Comparison of ENCODE assay signal across 18 cellular contexts in the genomic region with DNA sequence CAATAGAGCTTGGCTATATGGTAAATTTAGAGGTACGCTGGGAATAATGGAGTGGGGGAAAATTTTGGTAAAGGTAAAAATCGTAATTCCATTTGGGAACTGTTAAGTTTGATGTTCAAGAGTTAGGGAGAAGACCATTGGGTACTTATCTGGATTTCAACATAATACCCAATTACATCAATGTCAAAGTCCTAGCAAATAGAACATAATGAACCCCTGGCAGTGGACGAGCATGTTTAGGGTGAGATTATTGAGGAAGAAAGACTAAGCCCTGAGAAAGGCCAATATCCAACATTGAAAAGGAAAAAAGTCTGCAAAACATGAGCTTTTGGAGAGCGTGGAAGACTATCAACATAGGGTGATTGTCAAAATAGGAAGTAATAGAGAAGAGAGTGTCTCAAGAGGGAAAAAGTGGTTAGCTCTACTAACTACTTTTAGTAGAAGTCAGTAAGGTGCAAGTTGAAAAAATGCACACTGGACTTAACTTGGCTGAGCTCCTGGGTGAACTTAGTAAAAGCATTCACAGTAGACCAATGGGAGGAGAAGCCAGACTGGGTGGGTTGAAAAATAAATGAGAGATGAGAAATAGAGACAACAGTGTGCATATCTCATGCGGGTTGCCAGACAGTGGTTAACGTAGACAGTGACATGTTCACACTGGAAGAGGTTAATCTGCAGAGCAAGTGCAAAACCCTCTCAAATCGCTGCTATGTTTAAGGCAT.
"Had no signal": no experiment of that assay in that cellular context is flagged by ENCODE, and none has a peak within 500 bp of the region (broad histone marks: within the 10 kb centered on the region; RNA-seq: fewer than 3 reads in every experiment).

No MANE protein-coding gene starts in this region.

- DNase-seq: activated CD4-positive, alpha-beta memory T cell treated with anti-CD3 and anti-CD28 coated beads, Interleukin-2, amount 10 ng/mL, durations not matched to agents 7 days and 5 days; activated CD4-positive, alpha-beta T cell treated with anti-CD3 and anti-CD28 coated beads, Interleukin-2, amount 10 ng/mL, durations not matched to agents 24 days and 14 days; activated gamma-delta T cell; activated naive CD4-positive, alpha-beta T cell treated with anti-CD3 and anti-CD28 coated beads, Interleukin-2, amount 50 U/mL, for 16 hours; activated naive CD8-positive, alpha-beta T cell treated with anti-CD3 and anti-CD28 coated beads, Interleukin-2, amount 50 U/mL, for 24 hours; activated T-cell treated with anti-CD3 and anti-CD28 coated beads, Interleukin-2, amount 50 U/mL, for 72 hours; dorsolateral prefrontal cortex; effector memory CD8-positive, alpha-beta T cell; gastrocnemius medialis; head of caudate nucleus; naive B cell; posterior cingulate gyrus; stimulated activated CD4-positive, alpha-beta T cell treated with anti-CD3 and anti-CD28 coated beads, Interleukin-2, amount 100 ng/mL, for 24 hours; stimulated activated naive CD8-positive, alpha-beta T cell treated with anti-CD3 and anti-CD28 coated beads, Interleukin-15, amount 100 ng/mL, for 72 hours had no signal

- H3K27ac ChIP-seq: dorsolateral prefrontal cortex, gastrocnemius medialis, vagina, VCaP had no signal

- H3K36me3 ChIP-seq: ascending aorta, gastrocnemius medialis, vagina had no signal

- H3K9me3 ChIP-seq: ascending aorta, gastrocnemius medialis, vagina had no signal

- H3K4me1 ChIP-seq: ascending aorta had no signal

- ATAC-seq: effector memory CD8-positive, alpha-beta T cell; esophagus mucosa; gastrocnemius medialis; stimulated activated naive CD8-positive, alpha-beta T cell treated with anti-CD3 and anti-CD28 coated beads, Interleukin-15, amount 100 ng/mL, for 72 hours had no signal

- H3K4me3 ChIP-seq: ascending aorta, dorsolateral prefrontal cortex, gastrocnemius medialis, vagina had no signal

- H3K27me3 ChIP-seq: ascending aorta, gastrocnemius medialis, vagina had no signal
